ENCODE assay signal across 1 cellular context in genomic region chr13:94928127-94928526, GRCh38.
TF ChIP-seq lines count a peak whose summit lies in the region.

No MANE protein-coding gene starts in this region.

TF ChIP-seq in GM23338, 12 proteins besides CTCF, POLR2A, EP300 and RAD21 (continued from another document):
- TF ChIP-seq REST (IDR thresholded peaks at IDR 0.05; ENCODE audit: unreplicated experiment) (no peak), EZH2phosphoT487 (IDR thresholded peaks at IDR 0.05; ENCODE audit: unreplicated experiment) (no peak), CREB1 (CRISPR knock-in tag; IDR thresholded peaks at IDR 0.05; ENCODE audit: low read depth) (no peak), ETS1 (IDR thresholded peaks at IDR 0.05) (no peak), NANOG (IDR thresholded peaks at IDR 0.05; ENCODE audit: borderline replicate concordance) (no peak), JUNB (IDR thresholded peaks at IDR 0.05; ENCODE audit: unreplicated experiment) (no peak)
